Comparison of ENCODE assay signal across 8 cellular contexts in genomic region chr14:31207287-31207745, GRCh38. TPM values are rescaled to one million over a fixed set of nuclear protein-coding genes. Genes with fewer than 3 reads are reported as not detected.
A peak's percentile ranks its signal among the peaks of the same experiment; 100 is the strongest.
DNase-seq lines count a peak whose midpoint lies in the region; ATAC-seq and TF ChIP-seq lines count a peak whose summit lies in the region.

No MANE protein-coding gene starts in this region.

- POLR2A ChIA-PET in activated CD4-positive, alpha-beta memory T cell treated with anti-CD3 and anti-CD28 coated beads for 36 hours (lab: Charles Lee) = interaction anchor here (0.6 to 2.6 kb wide), 16 partner anchors 8 to 869 kb away, joined by 3 to 14 read pairs (median 5); partner anchors contain the start of genes AP4S1, ARHGAP5, DTD2 and HEATR5A

- no peak for TF ChIP-seq CTCF in cardiac muscle cell (IDR thresholded peaks at IDR 0.05; ENCODE audit: low read depth, low read length)

- H3K27ac Mint-ChIP-seq in activated naive CD4-positive, alpha-beta T cell treated with anti-CD3 and anti-CD28 coated beads, Interleukin-2, amount 10 ng/mL, durations not matched to agents 7 days and 5 days = peak overlapping the region; percentile 100
- H3K27ac Mint-ChIP-seq in activated CD4-positive, alpha-beta memory T cell treated with anti-CD3 and anti-CD28 coated beads for 36 hours = peak overlapping the region; percentile 100

- peaks cover 58% of the 10 kb centered on the region for H3K4me1 Mint-ChIP-seq in activated naive CD4-positive, alpha-beta T cell treated with anti-CD3 and anti-CD28 coated beads, Interleukin-2, amount 10 ng/mL, durations not matched to agents 7 days and 5 days
- H3K4me1 Mint-ChIP-seq in activated CD4-positive, alpha-beta memory T cell treated with anti-CD3 and anti-CD28 coated beads for 36 hours (ENCODE audit: low read depth) = peaks cover 51% of the 10 kb centered on the region

- ATAC-seq in HG03196 (IDR thresholded peaks at IDR 0.05; ENCODE audit: unreplicated experiment) (peak; percentile 8), GM21526 (IDR thresholded peaks at IDR 0.05; ENCODE audit: low FRiP score, unreplicated experiment) (no peak)

- H3K27ac ChIP-seq in cardiac muscle cell = peak overlapping the region; percentile 99

- peaks cover 9% of the 10 kb centered on the region for H3K27me3 Mint-ChIP-seq in activated naive CD4-positive, alpha-beta T cell treated with anti-CD3 and anti-CD28 coated beads, Interleukin-2, amount 10 ng/mL, durations not matched to agents 7 days and 5 days
- no peaks in the 10 kb centered on the region for H3K27me3 Mint-ChIP-seq in activated CD4-positive, alpha-beta memory T cell treated with anti-CD3 and anti-CD28 coated beads for 36 hours

- H3K4me3 Mint-ChIP-seq in activated naive CD4-positive, alpha-beta T cell treated with anti-CD3 and anti-CD28 coated beads, Interleukin-2, amount 10 ng/mL, durations not matched to agents 7 days and 5 days = peak overlapping the region; percentile 91
- H3K4me3 Mint-ChIP-seq in activated CD4-positive, alpha-beta memory T cell treated with anti-CD3 and anti-CD28 coated beads for 36 hours = peak overlapping the region; percentile 85

- intact Hi-C loops in activated CD4-positive, alpha-beta memory T cell treated with anti-CD3 and anti-CD28 coated beads for 36 hours (cut with micrococcal nuclease) = loop anchor here (2.0 to 10.0 kb wide), 7 partner anchors 150 to 995 kb away; partner anchors contain the start of genes ARHGAP5, RNU6-7, RNU6-8 and SCFD1

- DNase-seq in activated naive CD4-positive, alpha-beta T cell treated with anti-CD3 and anti-CD28 coated beads, Interleukin-2, amount 10 ng/mL, durations not matched to agents 7 days and 5 days = no peak
- DNase-seq in activated naive CD4-positive, alpha-beta T cell treated with anti-CD3 and anti-CD28 coated beads, Interleukin-2, amount 50 U/mL, for 16 hours = no peak
- no peak for DNase-seq in activated CD4-positive, alpha-beta memory T cell treated with anti-CD3 and anti-CD28 coated beads for 36 hours
- DNase-seq in cardiac muscle cell (ENCODE audit: low read depth in 1 of 2, low spot score in 1 of 2) (no peak), retina (peak; percentile 95), NCI-H146 (lab: John Stamatoyannopoulos, UW) (no peak)

- H3K27me3 ChIP-seq in cardiac muscle cell = no peaks in the 10 kb centered on the region

- H3K9me3 ChIP-seq in cardiac muscle cell (ENCODE audit: low read depth) = no peaks in the 10 kb centered on the region

- peaks cover 6% of the 10 kb centered on the region for H3K36me3 ChIP-seq in cardiac muscle cell

- H3K36me3 Mint-ChIP-seq in activated naive CD4-positive, alpha-beta T cell treated with anti-CD3 and anti-CD28 coated beads, Interleukin-2, amount 10 ng/mL, durations not matched to agents 7 days and 5 days = peaks cover 26% of the 10 kb centered on the region
- H3K36me3 Mint-ChIP-seq in activated CD4-positive, alpha-beta memory T cell treated with anti-CD3 and anti-CD28 coated beads for 36 hours = peaks cover 24% of the 10 kb centered on the region

- H3K4me1 ChIP-seq in cardiac muscle cell (ENCODE audit: low read depth) = peaks cover 22% of the 10 kb centered on the region

- H3K9me3 Mint-ChIP-seq in activated naive CD4-positive, alpha-beta T cell treated with anti-CD3 and anti-CD28 coated beads, Interleukin-2, amount 10 ng/mL, durations not matched to agents 7 days and 5 days = no peaks in the 10 kb centered on the region
- H3K9me3 Mint-ChIP-seq in activated CD4-positive, alpha-beta memory T cell treated with anti-CD3 and anti-CD28 coated beads for 36 hours = no peaks in the 10 kb centered on the region

- CTCF ChIA-PET in activated naive CD4-positive, alpha-beta T cell treated with anti-CD3 and anti-CD28 coated beads, Interleukin-2, amount 10 ng/mL, durations not matched to agents 7 days and 5 days (lab: Charles Lee) = interaction anchor here (0.7 to 1.6 kb wide), 6 partner anchors 56 to 228 kb away, joined by 3 to 5 read pairs (median 3); no protein-coding TSS in a partner anchor
- CTCF ChIA-PET in activated CD4-positive, alpha-beta memory T cell treated with anti-CD3 and anti-CD28 coated beads for 36 hours (lab: Charles Lee) = interaction anchor here (0.6 to 3.2 kb wide), 12 partner anchors 8 to 871 kb away, joined by 3 to 22 read pairs (median 4); partner anchors contain the start of genes DTD2 and HEATR5A

- H3K4me3 ChIP-seq in cardiac muscle cell = peak overlapping the region; percentile 59

RNA-seq across cellular contexts. Expression of gene HECTD1, which starts 0.3 kb away (rescaled TPM):
- total RNA-seq in activated CD4-positive, alpha-beta memory T cell treated with anti-CD3 and anti-CD28 coated beads for 36 hours = 10 to 100 TPM; 84.9 to 88.1 TPM
- 155 and 180 TPM in 2 replicates for total RNA-seq in cardiac muscle cell
- polyA plus RNA-seq in cardiac muscle cell = 49.4 and 61.4 TPM in 2 replicates
